16 cellular contexts compared by ENCODE assay signal in the genomic region with DNA sequence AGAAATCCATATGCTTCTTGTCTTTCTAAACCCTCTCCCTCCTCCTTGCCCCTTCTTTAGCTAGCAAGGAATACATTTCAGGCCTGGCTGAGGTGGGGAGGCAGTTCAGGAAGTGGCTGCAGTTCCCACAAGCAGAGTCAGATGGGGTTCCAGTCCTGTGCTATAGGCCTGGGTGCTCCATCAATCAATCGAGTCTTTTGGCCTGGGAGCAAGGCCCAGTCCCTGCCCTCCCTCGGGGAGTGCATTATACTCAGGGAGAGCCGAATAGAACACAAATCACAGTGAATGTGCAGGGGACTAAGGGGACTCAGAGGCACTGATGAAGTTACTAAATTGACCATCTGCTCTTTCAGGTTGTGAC. TPM values are rescaled to one million over a fixed set of nuclear protein-coding genes. Genes with fewer than 3 reads are reported as not detected.
DNase-seq lines count a peak whose midpoint lies in the region; ATAC-seq, FAIRE-seq and TF ChIP-seq lines count a peak whose summit lies in the region.
"Had no signal": no experiment of that assay in that cellular context is flagged by ENCODE, and none has a peak within 500 bp of the region (broad histone marks: within the 10 kb centered on the region; RNA-seq: fewer than 3 reads in every experiment).

No MANE protein-coding gene starts in this region.

- 0 out of 2 replicates have a peak overlapping the region, but pooled peaks have one; percentile 34 for H3K4me2 ChIP-seq in GM12878 (ENCODE audit: control insufficient read depth, insufficient read depth)

- no peaks in the 10 kb centered on the region for H3K36me3 ChIP-seq in GM12878 (ENCODE audit: control insufficient read depth in 2 of 2, insufficient read depth in 2 of 2, low read length in 1 of 2)
- no peaks in the 10 kb centered on the region for H3K36me3 ChIP-seq in adrenal gland (replicated peaks in 1 of 2)
- H3K36me3 ChIP-seq: heart right ventricle had no signal

- intact Hi-C loops in activated CD4-positive, alpha-beta memory T cell treated with anti-CD3 and anti-CD28 coated beads for 36 hours (cut with micrococcal nuclease), result loop anchor here (1.0 to 5.0 kb wide), 7 partner anchors 59 to 424 kb away; partner anchors contain the start of genes DAPK2 and HERC1
- intact Hi-C loops in GM12878 (cut with micrococcal nuclease; ENCODE audit: unreplicated experiment) (loop anchor here (1.0 to 10.0 kb wide), 7 partner anchors 59 to 387 kb away; partner anchors contain the start of genes HERC1 and USP3), posterior vena cava (cut with DNase I) (no loop called here), adrenal gland (cut with DNase I) (loop anchor here (5.0 to 10.0 kb wide), 2 partner anchors 137 to 139 kb away; no protein-coding TSS in a partner anchor)

- H3K4me1 Mint-ChIP-seq in activated CD4-positive, alpha-beta memory T cell treated with anti-CD3 and anti-CD28 coated beads, Interleukin-2, amount 10 ng/mL, durations not matched to agents 7 days and 5 days, result peaks cover 51% of the 10 kb centered on the region
- H3K4me1 Mint-ChIP-seq in activated CD4-positive, alpha-beta memory T cell treated with anti-CD3 and anti-CD28 coated beads for 36 hours (ENCODE audit: low read depth), result peaks cover 45% of the 10 kb centered on the region

- in situ Hi-C loops in GM12878 (cut with MboI), result loop anchor here (5.0 kb wide), 1 partner anchor 139 kb away; no protein-coding TSS in a partner anchor

- H4K20me1 ChIP-seq in GM12878 (ENCODE audit: control insufficient read depth, insufficient read depth), result no peaks in the 10 kb centered on the region

- TF ChIP-seq CTCF in GM12878 (IDR thresholded peaks at IDR 0.05 in 2 of 3, conservative IDR thresholded peaks at IDR 0.05 in 1 of 3; ENCODE audit: control insufficient read depth in 2 of 3, extremely low read depth in 1 of 3, insufficient read depth in 1 of 3, low read depth in 3 of 3, low read length in 3 of 3) (peak in 2 of 3 experiments; percentile 5 to 13; a peak in 1 of 6 replicates), adrenal gland (IDR thresholded peaks at IDR 0.05) (no peak)

- peaks cover 67% of the 10 kb centered on the region for H3K4me1 ChIP-seq in GM12878 (ENCODE audit: control insufficient read depth, insufficient read depth, low read length)
- peaks cover 1 to 8% of the 10 kb centered on the region in 2 donors for H3K4me1 ChIP-seq in adrenal gland (replicated peaks in 1 of 2)

- no peaks in the 10 kb centered on the region for H3K9me3 Mint-ChIP-seq in activated CD4-positive, alpha-beta memory T cell treated with anti-CD3 and anti-CD28 coated beads, Interleukin-2, amount 10 ng/mL, durations not matched to agents 7 days and 5 days
- H3K9me3 Mint-ChIP-seq in activated CD4-positive, alpha-beta memory T cell treated with anti-CD3 and anti-CD28 coated beads for 36 hours, result no peaks in the 10 kb centered on the region
- H3K9me3 Mint-ChIP-seq: brain had no signal

- BruUV-seq in GM12878 (replicated peaks; lab: Mats Ljungman, UMichigan), result no TSS peak

- H3K9ac ChIP-seq in GM12878 (ENCODE audit: control insufficient read depth, insufficient read depth, low read length), result no peak overlapping the region

- H3K4me3 ChIP-seq in GM12878, result no peak overlapping the region
- no peak overlapping the region for H3K4me3 ChIP-seq in adrenal gland
- H3K4me3 ChIP-seq: dorsolateral prefrontal cortex, heart right ventricle, psoas muscle, testis had no signal

- no peak for TF ChIP-seq RAD21 in GM12878 (IDR thresholded peaks at IDR 0.05; ENCODE audit: insufficient read depth, low read depth, low read length)

- peak; percentile 2 for ATAC-seq in GM12878

- H3K9me3 ChIP-seq in GM12878 (replicated peaks; ENCODE audit: control insufficient read depth, insufficient read depth, low read length) (no peaks in the 10 kb centered on the region; the same call in 2 of the 3 replicates), adrenal gland (replicated peaks in 1 of 3) (no peaks in the 10 kb centered on the region)
- H3K9me3 ChIP-seq: heart right ventricle, psoas muscle, testis had no signal

- peak overlapping the region; percentile 79 for H3K27ac ChIP-seq in GM12878 (ENCODE audit: control insufficient read depth, insufficient read depth)
- no peak overlapping the region for H3K27ac ChIP-seq in adrenal gland
- H3K27ac ChIP-seq: psoas muscle, RWPE1, testis had no signal

- H3K4me3 Mint-ChIP-seq in activated CD4-positive, alpha-beta memory T cell treated with anti-CD3 and anti-CD28 coated beads, Interleukin-2, amount 10 ng/mL, durations not matched to agents 7 days and 5 days, result peak overlapping the region; percentile 37
- H3K4me3 Mint-ChIP-seq in activated CD4-positive, alpha-beta memory T cell treated with anti-CD3 and anti-CD28 coated beads for 36 hours, result no peak overlapping the region
- H3K4me3 Mint-ChIP-seq: brain had no signal

- FAIRE-seq in GM12878 (lab: Jason Lieb, UNC), result no peak

- no peaks in the 10 kb centered on the region for H3K27me3 ChIP-seq in GM12878 (replicated peaks in 1 of 2; ENCODE audit: control insufficient read depth in 2 of 2, insufficient read depth in 2 of 2, low read length in 1 of 2)
- no peaks in the 10 kb centered on the region for H3K27me3 ChIP-seq in adrenal gland
- H3K27me3 ChIP-seq: dorsolateral prefrontal cortex, heart right ventricle, testis had no signal

- no peak overlapping the region; the same call in 1 of the 2 replicates for H2AFZ ChIP-seq in GM12878 (ENCODE audit: control insufficient read depth, low read depth, low read length)

- 77% methylated on average over 3 of the region's 3 CpGs for WGBS in GM12878 (ENCODE audit: insufficient coverage, insufficient replicate concordance, low lambda C conversion rate, missing lambda C conversion rate)
- 49 to 83% (median 64%) methylated on average over 3 of the region's 3 CpGs for WGBS in adrenal gland, 4 donors

- POLR2A ChIA-PET in activated CD4-positive, alpha-beta memory T cell treated with anti-CD3 and anti-CD28 coated beads, Interleukin-2, amount 10 ng/mL, durations not matched to agents 7 days and 5 days (lab: Charles Lee), result interaction anchor here (0.7 to 1.1 kb wide), 3 partner anchors 15 to 282 kb away, joined by 3 read pairs; no protein-coding TSS in a partner anchor
- POLR2A ChIA-PET in activated CD4-positive, alpha-beta memory T cell treated with anti-CD3 and anti-CD28 coated beads for 36 hours (lab: Charles Lee), result interaction anchor here (1.8 kb wide), 1 partner anchor 140 kb away, joined by 4 read pairs; no protein-coding TSS in a partner anchor
- POLR2A ChIA-PET in GM12878 (lab: Charles Lee), result interaction anchor here (1.1 to 2.6 kb wide), 6 partner anchors 22 to 177 kb away, joined by 3 to 11 read pairs (median 5); no protein-coding TSS in a partner anchor

- CTCF ChIA-PET in activated CD4-positive, alpha-beta memory T cell treated with anti-CD3 and anti-CD28 coated beads, Interleukin-2, amount 10 ng/mL, durations not matched to agents 7 days and 5 days (lab: Charles Lee), result interaction anchor here (0.5 to 4.2 kb wide), 17 partner anchors 12 to 292 kb away, joined by 3 to 56 read pairs (median 4); partner anchors contain the start of genes DAPK2 and HERC1
- CTCF ChIA-PET in activated CD4-positive, alpha-beta memory T cell treated with anti-CD3 and anti-CD28 coated beads for 36 hours (lab: Charles Lee), result interaction anchor here (0.6 to 5.0 kb wide), 21 partner anchors 9 to 282 kb away, joined by 3 to 124 read pairs (median 3); no protein-coding TSS in a partner anchor
- CTCF ChIA-PET in GM12878 (lab: Yijun Ruan, JAX), result interaction anchor here (0.6 to 8.7 kb wide), 29 partner anchors 10 to 281 kb away, joined by 3 to 147 read pairs (median 7); partner anchors contain the start of genes DAPK2 and HERC1

- TF ChIP-seq POLR2A in GM12878 (IDR thresholded peaks at IDR 0.05; ENCODE audit: low read depth, low read length), result no peak
- TF ChIP-seq POLR2A in adrenal gland (IDR thresholded peaks at IDR 0.05), result no peak

- RAD21 ChIA-PET in GM12878 (lab: Charles Lee; ENCODE audit: unreplicated experiment), result interaction anchor here (0.7 to 9.0 kb wide), 32 partner anchors 10 to 175 kb away, joined by 3 to 77 read pairs (median 4); partner anchors contain the start of gene DAPK2

- no peaks in the 10 kb centered on the region for H3K27me3 Mint-ChIP-seq in activated CD4-positive, alpha-beta memory T cell treated with anti-CD3 and anti-CD28 coated beads, Interleukin-2, amount 10 ng/mL, durations not matched to agents 7 days and 5 days
- H3K27me3 Mint-ChIP-seq in activated CD4-positive, alpha-beta memory T cell treated with anti-CD3 and anti-CD28 coated beads for 36 hours, result no peaks in the 10 kb centered on the region

- no peaks in the 10 kb centered on the region for H3K79me2 ChIP-seq in GM12878 (ENCODE audit: control insufficient read depth, insufficient read depth, low read length)

- SMC1A ChIA-PET in GM12878 (lab: Charles Lee; ENCODE audit: uncharacterized antibody, unreplicated experiment), result interaction anchor here (0.6 to 9.9 kb wide), 32 partner anchors 11 to 545 kb away, joined by 3 to 143 read pairs (median 5); partner anchors contain the start of genes DAPK2 and HERC1

- no peak for DNase-seq in activated CD4-positive, alpha-beta memory T cell treated with anti-CD3 and anti-CD28 coated beads, Interleukin-2, amount 10 ng/mL, durations not matched to agents 7 days and 5 days
- DNase-seq in activated CD4-positive, alpha-beta memory T cell treated with anti-CD3 and anti-CD28 coated beads for 36 hours, result no peak
- DNase-seq in KG1 (lab: John Stamatoyannopoulos, UW) (peak; percentile 34), GM12878 (ENCODE audit: low read depth, low spot score) (no peak), posterior vena cava (ENCODE audit: low spot score) (peak; percentile 29), SW480 (ENCODE audit: low spot score) (no peak), adrenal gland (no peak), A172 (ENCODE audit: low spot score) (no peak)
- DNase-seq: activated gamma-delta T cell, GF-D8 had no signal

- TF ChIP-seq EP300 in GM12878 (IDR thresholded peaks at IDR 0.05; ENCODE audit: borderline replicate concordance in 1 of 2, control insufficient read depth in 1 of 2, low read depth in 2 of 2, low read length in 2 of 2), result no peak

- no peaks in the 10 kb centered on the region for H3K36me3 Mint-ChIP-seq in activated CD4-positive, alpha-beta memory T cell treated with anti-CD3 and anti-CD28 coated beads, Interleukin-2, amount 10 ng/mL, durations not matched to agents 7 days and 5 days (ENCODE audit: low read depth)
- no peaks in the 10 kb centered on the region for H3K36me3 Mint-ChIP-seq in activated CD4-positive, alpha-beta memory T cell treated with anti-CD3 and anti-CD28 coated beads for 36 hours
- H3K36me3 Mint-ChIP-seq: brain had no signal

- peak overlapping the region; percentile 70 for H3K27ac Mint-ChIP-seq in activated CD4-positive, alpha-beta memory T cell treated with anti-CD3 and anti-CD28 coated beads, Interleukin-2, amount 10 ng/mL, durations not matched to agents 7 days and 5 days
- H3K27ac Mint-ChIP-seq in activated CD4-positive, alpha-beta memory T cell treated with anti-CD3 and anti-CD28 coated beads for 36 hours, result no peak overlapping the region

RNA-seq across cellular contexts. Expression of gene HERC1, which starts 58.0 kb away (rescaled TPM):
- 10 to 100 TPM; 70.1 to 72.6 TPM for total RNA-seq in activated CD4-positive, alpha-beta memory T cell treated with anti-CD3 and anti-CD28 coated beads, Interleukin-2, amount 10 ng/mL, durations not matched to agents 7 days and 5 days
- total RNA-seq in activated CD4-positive, alpha-beta memory T cell treated with anti-CD3 and anti-CD28 coated beads for 36 hours, result 10 to 100 TPM; 48.6 to 55.7 TPM
- 561 and 573 TPM in 2 replicates for total RNA-seq in GM12878 (2013; cell fraction: nucleolus; rRNA removed)
- total RNA-seq in GM12878 (2014; rRNA removed) (80.5 and 83.3 TPM in 2 replicates), GM12878 (2014; rRNA removed; fragmentation: Illumina TruSeq; extraction: Trizol) (62.3 and 68.2 TPM in 2 replicates), GM12878 (2021) (73.4 and 78.6 TPM in 2 replicates), posterior vena cava (10 to 100 TPM; 81.3 to 82.3 TPM), adrenal gland (100 to 1,000 TPM in 3 of 8 donors, 10 to 100 TPM in 5; 59.6 to 143 (median 88.8) TPM)
- 23.1 TPM for polyA plus RNA-seq in GM12878 (2011; ENCODE audit: low read depth)
- polyA plus RNA-seq in GM12878 (2011; rRNA removed) (28.8 and 38.2 TPM in 2 replicates), GM12878 (2014; fragmentation: Illumina TruSeq; extraction: Trizol) (56.2 and 59.5 TPM in 2 replicates), GM12878 (2014; fragmentation: Nextera tagmentation; extraction: Ambion mirVana) (10 to 100 TPM; 11.3 to 21.1 TPM), GM12878 (2014; rRNA removed) (53.8 and 55.0 TPM in 2 replicates), GM12878 (2016; fragmentation: Nextera tagmentation; extraction: Ambion mirVana) (10 to 100 TPM; 28.9 to 29.4 TPM), adrenal gland (10 to 100 TPM; 20.8 to 38.2 (median 31.2) TPM)
- polyA plus RNA-seq in GM12878 (2011; cell fraction: cytosol; rRNA removed), result 44.2 and 56.0 TPM in 2 replicates
- 133 TPM in 2 replicates for polyA plus RNA-seq in GM12878 (2011; cell fraction: nucleus; rRNA removed)
- 37.2 and 52.5 TPM in 2 replicates for polyA plus RNA-seq in GM12878 (2012)
- 113 and 115 TPM in 2 replicates for polyA minus RNA-seq in GM12878 (2011; rRNA and poly(A)+ RNA removed)
- 43.2 and 52.2 TPM in 2 replicates for polyA minus RNA-seq in GM12878 (2011; cell fraction: cytosol; rRNA and poly(A)+ RNA removed)
- polyA minus RNA-seq in GM12878 (2011; cell fraction: nucleus; rRNA and poly(A)+ RNA removed), result 70.1 and 128 TPM in 2 replicates
- total RNA-seq in A172 (2014; rRNA removed; shearing (Covaris generic)), result 24.8 and 25.2 TPM in 2 replicates

Comparison
In these comparisons a context has a peak if more than half of its experiments do, and no peak if none do; other contexts are left out.
1. DNase-seq: peak in KG1 (single experiment) and posterior vena cava (single experiment); none in activated CD4-positive, alpha-beta memory T cell treated with anti-CD3 and anti-CD28 coated beads, Interleukin-2, amount 10 ng/mL, durations not matched to agents 7 days and 5 days (single experiment), activated CD4-positive, alpha-beta memory T cell treated with anti-CD3 and anti-CD28 coated beads for 36 hours (single experiment), GM12878 (single experiment), SW480 (single experiment), adrenal gland (0 of 7) and A172 (single experiment).
2. CTCF ChIP-seq: peak in GM12878 (2 of 3); none in adrenal gland (0 of 6).
3. intact Hi-C loops: an anchor here in activated CD4-positive, alpha-beta memory T cell treated with anti-CD3 and anti-CD28 coated beads for 36 hours (1.0 to 5.0 kb wide), GM12878 (1.0 to 10.0 kb wide) and adrenal gland (5.0 to 10.0 kb wide); none called in posterior vena cava.